In the genomic region with DNA sequence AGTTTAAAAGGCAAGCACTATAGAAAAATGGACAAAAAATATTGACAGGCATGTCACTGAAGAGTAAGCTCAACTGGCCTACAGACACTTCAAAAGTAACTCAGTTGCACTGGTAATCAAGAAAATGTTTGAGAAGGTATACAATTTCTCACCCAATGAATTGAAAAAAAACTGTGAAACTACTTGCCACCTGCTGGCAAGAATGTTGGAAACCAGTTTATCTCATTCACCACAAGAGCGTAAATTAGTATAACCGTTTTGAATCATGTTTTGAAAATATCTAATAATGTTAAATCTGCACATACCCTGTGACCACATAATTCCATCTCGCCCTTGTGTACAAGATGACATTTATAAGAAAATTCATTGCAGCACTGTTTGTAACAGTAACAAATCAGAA, we compare ENCODE assay signal across 1 cellular context.
TF ChIP-seq lines count a peak whose summit lies in the region.

No MANE protein-coding gene starts in this region.

TF ChIP-seq in GM23338, 12 proteins besides CTCF, POLR2A, EP300 and RAD21 (continued from another document):
- TF ChIP-seq, protein P1, sequence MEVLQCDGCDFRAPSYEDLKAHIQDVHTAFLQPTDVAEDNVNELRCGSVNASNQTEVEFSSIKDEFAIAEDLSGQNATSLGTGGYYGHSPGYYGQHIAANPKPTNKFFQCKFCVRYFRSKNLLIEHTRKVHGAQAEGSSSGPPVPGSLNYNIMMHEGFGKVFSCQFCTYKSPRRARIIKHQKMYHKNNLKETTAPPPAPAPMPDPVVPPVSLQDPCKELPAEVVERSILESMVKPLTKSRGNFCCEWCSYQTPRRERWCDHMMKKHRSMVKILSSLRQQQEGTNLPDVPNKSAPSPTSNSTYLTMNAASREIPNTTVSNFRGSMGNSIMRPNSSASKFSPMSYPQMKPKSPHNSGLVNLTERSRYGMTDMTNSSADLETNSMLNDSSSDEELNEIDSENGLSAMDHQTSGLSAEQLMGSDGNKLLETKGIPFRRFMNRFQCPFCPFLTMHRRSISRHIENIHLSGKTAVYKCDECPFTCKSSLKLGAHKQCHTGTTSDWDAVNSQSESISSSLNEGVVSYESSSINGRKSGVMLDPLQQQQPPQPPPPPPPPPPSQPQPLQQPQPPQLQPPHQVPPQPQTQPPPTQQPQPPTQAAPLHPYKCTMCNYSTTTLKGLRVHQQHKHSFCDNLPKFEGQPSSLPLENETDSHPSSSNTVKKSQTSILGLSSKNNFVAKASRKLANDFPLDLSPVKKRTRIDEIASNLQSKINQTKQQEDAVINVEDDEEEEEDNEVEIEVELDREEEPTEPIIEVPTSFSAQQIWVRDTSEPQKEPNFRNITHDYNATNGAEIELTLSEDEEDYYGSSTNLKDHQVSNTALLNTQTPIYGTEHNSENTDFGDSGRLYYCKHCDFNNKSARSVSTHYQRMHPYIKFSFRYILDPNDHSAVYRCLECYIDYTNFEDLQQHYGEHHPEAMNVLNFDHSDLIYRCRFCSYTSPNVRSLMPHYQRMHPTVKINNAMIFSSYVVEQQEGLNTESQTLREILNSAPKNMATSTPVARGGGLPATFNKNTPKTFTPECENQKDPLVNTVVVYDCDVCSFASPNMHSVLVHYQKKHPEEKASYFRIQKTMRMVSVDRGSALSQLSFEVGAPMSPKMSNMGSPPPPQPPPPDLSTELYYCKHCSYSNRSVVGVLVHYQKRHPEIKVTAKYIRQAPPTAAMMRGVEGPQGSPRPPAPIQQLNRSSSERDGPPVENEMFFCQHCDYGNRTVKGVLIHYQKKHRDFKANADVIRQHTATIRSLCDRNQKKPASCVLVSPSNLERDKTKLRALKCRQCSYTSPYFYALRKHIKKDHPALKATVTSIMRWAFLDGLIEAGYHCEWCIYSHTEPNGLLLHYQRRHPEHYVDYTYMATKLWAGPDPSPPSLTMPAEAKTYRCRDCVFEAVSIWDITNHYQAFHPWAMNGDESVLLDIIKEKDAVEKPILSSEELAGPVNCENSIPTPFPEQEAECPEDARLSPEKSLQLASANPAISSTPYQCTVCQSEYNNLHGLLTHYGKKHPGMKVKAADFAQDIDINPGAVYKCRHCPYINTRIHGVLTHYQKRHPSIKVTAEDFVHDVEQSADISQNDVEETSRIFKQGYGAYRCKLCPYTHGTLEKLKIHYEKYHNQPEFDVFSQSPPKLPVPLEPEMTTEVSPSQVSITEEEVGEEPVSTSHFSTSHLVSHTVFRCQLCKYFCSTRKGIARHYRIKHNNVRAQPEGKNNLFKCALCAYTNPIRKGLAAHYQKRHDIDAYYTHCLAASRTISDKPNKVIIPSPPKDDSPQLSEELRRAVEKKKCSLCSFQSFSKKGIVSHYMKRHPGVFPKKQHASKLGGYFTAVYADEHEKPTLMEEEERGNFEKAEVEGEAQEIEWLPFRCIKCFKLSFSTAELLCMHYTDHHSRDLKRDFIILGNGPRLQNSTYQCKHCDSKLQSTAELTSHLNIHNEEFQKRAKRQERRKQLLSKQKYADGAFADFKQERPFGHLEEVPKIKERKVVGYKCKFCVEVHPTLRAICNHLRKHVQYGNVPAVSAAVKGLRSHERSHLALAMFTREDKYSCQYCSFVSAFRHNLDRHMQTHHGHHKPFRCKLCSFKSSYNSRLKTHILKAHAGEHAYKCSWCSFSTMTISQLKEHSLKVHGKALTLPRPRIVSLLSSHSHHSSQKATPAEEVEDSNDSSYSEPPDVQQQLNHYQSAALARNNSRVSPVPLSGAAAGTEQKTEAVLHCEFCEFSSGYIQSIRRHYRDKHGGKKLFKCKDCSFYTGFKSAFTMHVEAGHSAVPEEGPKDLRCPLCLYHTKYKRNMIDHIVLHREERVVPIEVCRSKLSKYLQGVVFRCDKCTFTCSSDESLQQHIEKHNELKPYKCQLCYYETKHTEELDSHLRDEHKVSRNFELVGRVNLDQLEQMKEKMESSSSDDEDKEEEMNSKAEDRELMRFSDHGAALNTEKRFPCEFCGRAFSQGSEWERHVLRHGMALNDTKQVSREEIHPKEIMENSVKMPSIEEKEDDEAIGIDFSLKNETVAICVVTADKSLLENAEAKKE (CRISPR knock-in tag; IDR thresholded peaks at IDR 0.05): no peak
- TF ChIP-seq STAT1 (IDR thresholded peaks at IDR 0.05; ENCODE audit: unreplicated experiment) (no peak), EZH2phosphoT487 (IDR thresholded peaks at IDR 0.05; ENCODE audit: unreplicated experiment) (no peak), JUNB (IDR thresholded peaks at IDR 0.05; ENCODE audit: unreplicated experiment) (no peak), CREB1 (CRISPR knock-in tag; IDR thresholded peaks at IDR 0.05; ENCODE audit: low read depth) (no peak), ETS1 (IDR thresholded peaks at IDR 0.05) (no peak), NANOG (IDR thresholded peaks at IDR 0.05; ENCODE audit: borderline replicate concordance) (no peak), ZNF331 (CRISPR knock-in tag; IDR thresholded peaks at IDR 0.05; ENCODE audit: low read depth) (no peak)
